1 cellular context compared by ENCODE assay signal in genomic region chr18:26546170-26546874, GRCh38.
TF ChIP-seq lines count a peak whose summit lies in the region.

No MANE protein-coding gene starts in this region.

TF ChIP-seq in IMR-90, 13 proteins besides CTCF, POLR2A, EP300 and RAD21 (continued from another document):
- TF ChIP-seq MXI1 (IDR thresholded peaks at IDR 0.05; ENCODE audit: borderline replicate concordance, low read depth, low read length) (no peak), SMC3 (IDR thresholded peaks at IDR 0.05; ENCODE audit: low read depth, low read length) (no peak), CHD1 (IDR thresholded peaks at IDR 0.05; ENCODE audit: low read depth, low read length) (no peak), MAZ (IDR thresholded peaks at IDR 0.05; ENCODE audit: borderline replicate concordance, low read depth, low read length) (no peak), RCOR1 (IDR thresholded peaks at IDR 0.05; ENCODE audit: insufficient replicate concordance, low read length) (no peak)
- TF ChIP-seq, protein P1, sequence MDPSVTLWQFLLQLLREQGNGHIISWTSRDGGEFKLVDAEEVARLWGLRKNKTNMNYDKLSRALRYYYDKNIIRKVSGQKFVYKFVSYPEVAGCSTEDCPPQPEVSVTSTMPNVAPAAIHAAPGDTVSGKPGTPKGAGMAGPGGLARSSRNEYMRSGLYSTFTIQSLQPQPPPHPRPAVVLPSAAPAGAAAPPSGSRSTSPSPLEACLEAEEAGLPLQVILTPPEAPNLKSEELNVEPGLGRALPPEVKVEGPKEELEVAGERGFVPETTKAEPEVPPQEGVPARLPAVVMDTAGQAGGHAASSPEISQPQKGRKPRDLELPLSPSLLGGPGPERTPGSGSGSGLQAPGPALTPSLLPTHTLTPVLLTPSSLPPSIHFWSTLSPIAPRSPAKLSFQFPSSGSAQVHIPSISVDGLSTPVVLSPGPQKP (IDR thresholded peaks at IDR 0.05; ENCODE audit: borderline replicate concordance, low read depth, low read length): no peak
